Comparison of ENCODE assay signal across 33 cellular contexts in the genomic region with DNA sequence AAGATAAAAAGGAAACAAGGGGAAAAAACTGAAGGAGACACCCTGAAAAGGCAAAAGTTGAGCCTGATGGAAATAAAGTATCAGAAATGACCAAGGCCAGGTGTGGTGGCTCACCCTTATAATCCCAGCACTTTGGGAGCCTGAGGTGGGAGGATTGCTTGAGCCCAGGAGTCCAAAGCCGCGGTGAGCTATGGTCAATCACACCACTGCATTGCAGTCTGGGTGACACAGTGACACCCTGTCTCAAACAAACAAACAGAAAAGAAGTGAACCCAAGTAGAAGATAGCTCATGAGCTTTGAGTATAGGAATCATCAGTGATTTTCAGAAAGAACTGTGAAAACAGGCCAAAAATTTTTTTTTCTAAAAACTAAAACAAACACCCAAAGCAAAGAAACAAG.
"Had no signal": no experiment of that assay in that cellular context is flagged by ENCODE, and none has a peak within 500 bp of the region (broad histone marks: within the 10 kb centered on the region; RNA-seq: fewer than 3 reads in every experiment).

No MANE protein-coding gene starts in this region.

- H3K27ac ChIP-seq: adrenal gland, body of pancreas, colonic mucosa, epithelial cell of prostate had no signal

- H3K4me1 Mint-ChIP-seq: activated CD4-positive, alpha-beta T cell treated with anti-CD3 and anti-CD28 coated beads for 36 hours; activated naive CD8-positive, alpha-beta T cell treated with anti-CD3 and anti-CD28 coated beads for 36 hours; activated naive CD8-positive, alpha-beta T cell treated with anti-CD3 and anti-CD28 coated beads, Interleukin-2, amount 50 U/mL, for 24 hours had no signal

- DNase-seq: activated CD4-positive, alpha-beta memory T cell treated with anti-CD3 and anti-CD28 coated beads for 36 hours; activated CD4-positive, alpha-beta T cell treated with anti-CD3 and anti-CD28 coated beads for 36 hours; activated CD4-positive, alpha-beta T cell treated with anti-CD3 and anti-CD28 coated beads, Interleukin-2, amount 10 ng/mL, durations not matched to agents 24 days and 14 days; activated CD4-positive, CD25-positive, alpha-beta regulatory T cell; activated CD4-positive, CD25-positive, alpha-beta regulatory T cell treated with anti-CD3 and anti-CD28 coated beads, Interleukin-2, amount 50 U/mL, for 72 hours; activated CD8-positive, alpha-beta memory T cell treated with anti-CD3 and anti-CD28 coated beads, Interleukin-2, amount 10 ng/mL, durations not matched to agents 7 days and 5 days; activated CD8-positive, alpha-beta memory T cell treated with anti-CD3 and anti-CD28 coated beads, Interleukin-2, amount 50 U/mL, for 4 hours; activated CD8-positive, alpha-beta T cell treated with anti-CD3 and anti-CD28 coated beads, Interleukin-2, amount 10 ng/mL, durations not matched to agents 7 days and 5 days; activated effector memory CD4-positive, alpha-beta T cell treated with anti-CD3 and anti-CD28 coated beads, Interleukin-2, amount 50 U/mL, for 16 hours; activated naive CD4-positive, alpha-beta T cell treated with anti-CD3 and anti-CD28 coated beads for 36 hours; activated naive CD8-positive, alpha-beta T cell treated with anti-CD3 and anti-CD28 coated beads for 36 hours; activated naive CD8-positive, alpha-beta T cell treated with anti-CD3 and anti-CD28 coated beads, Interleukin-2, amount 50 U/mL, for 24 hours; activated T-cell treated with anti-CD3 and anti-CD28 coated beads, Interleukin-2, amount 50 U/mL, for 1 hour; activated T-cell treated with anti-CD3 and anti-CD28 coated beads, Interleukin-2, amount 50 U/mL, for 48 hours; adrenal gland; amygdala; aorta; body of pancreas; caudate nucleus; cerebellar nuclear complex; colonic mucosa; effector CD8-positive, alpha-beta T cell; foreskin fibroblast; head of caudate nucleus; T-helper 1 cell; T-helper 2 cell had no signal

- H3K9me3 ChIP-seq: adrenal gland, colonic mucosa had no signal

- H3K4me1 ChIP-seq: adrenal gland, body of pancreas, colonic mucosa had no signal

- H3K27ac Mint-ChIP-seq: activated CD4-positive, alpha-beta memory T cell treated with anti-CD3 and anti-CD28 coated beads for 36 hours; activated CD4-positive, alpha-beta T cell treated with anti-CD3 and anti-CD28 coated beads for 36 hours; activated CD4-positive, alpha-beta T cell treated with anti-CD3 and anti-CD28 coated beads, Interleukin-2, amount 10 ng/mL, durations not matched to agents 24 days and 14 days; activated CD8-positive, alpha-beta memory T cell treated with anti-CD3 and anti-CD28 coated beads, Interleukin-2, amount 10 ng/mL, durations not matched to agents 7 days and 5 days; activated CD8-positive, alpha-beta T cell treated with anti-CD3 and anti-CD28 coated beads, Interleukin-2, amount 10 ng/mL, durations not matched to agents 7 days and 5 days; activated naive CD4-positive, alpha-beta T cell treated with anti-CD3 and anti-CD28 coated beads for 36 hours; activated naive CD4-positive, alpha-beta T cell treated with anti-CD3 and anti-CD28 coated beads, Interleukin-2, amount 50 U/mL, for 24 hours; activated naive CD8-positive, alpha-beta T cell treated with anti-CD3 and anti-CD28 coated beads for 36 hours; activated naive CD8-positive, alpha-beta T cell treated with anti-CD3 and anti-CD28 coated beads, Interleukin-2, amount 50 U/mL, for 24 hours; activated T-helper 1 cell treated with anti-CD3 and anti-CD28 coated beads, Interleukin-12 subunit alpha, Interleukin-12 subunit beta, Interleukin-2, Interleukin-4 antibody, amounts not matched to agents 30 ng/mL and 10 ng/mL and 1 ng/mL, durations not matched to agents 14 hours and 24 hours and 36 hours; activated T-helper 2 cell treated with anti-CD3 and anti-CD28 coated beads, Interferon-gamma antibody, Interleukin-2, Interleukin-4, amounts not matched to agents 10 μg/mL and 5 μg/mL and 100 μg/mL, durations not matched to agents 14 hours and 24 hours and 36 hours had no signal

- H3K36me3 ChIP-seq: adrenal gland, colonic mucosa had no signal

- H3K4me3 Mint-ChIP-seq: activated CD4-positive, alpha-beta memory T cell treated with anti-CD3 and anti-CD28 coated beads for 36 hours; activated CD4-positive, alpha-beta T cell treated with anti-CD3 and anti-CD28 coated beads for 36 hours; activated CD4-positive, alpha-beta T cell treated with anti-CD3 and anti-CD28 coated beads, Interleukin-2, amount 10 ng/mL, durations not matched to agents 24 days and 14 days; activated CD8-positive, alpha-beta memory T cell treated with anti-CD3 and anti-CD28 coated beads, Interleukin-2, amount 10 ng/mL, durations not matched to agents 7 days and 5 days; activated CD8-positive, alpha-beta T cell treated with anti-CD3 and anti-CD28 coated beads, Interleukin-2, amount 10 ng/mL, durations not matched to agents 7 days and 5 days; activated naive CD4-positive, alpha-beta T cell treated with anti-CD3 and anti-CD28 coated beads for 36 hours; activated naive CD4-positive, alpha-beta T cell treated with anti-CD3 and anti-CD28 coated beads, Interleukin-2, amount 50 U/mL, for 24 hours; activated naive CD8-positive, alpha-beta T cell treated with anti-CD3 and anti-CD28 coated beads for 36 hours; activated naive CD8-positive, alpha-beta T cell treated with anti-CD3 and anti-CD28 coated beads, Interleukin-2, amount 50 U/mL, for 24 hours; activated T-helper 1 cell treated with anti-CD3 and anti-CD28 coated beads, Interleukin-12 subunit alpha, Interleukin-12 subunit beta, Interleukin-2, Interleukin-4 antibody, amounts not matched to agents 30 ng/mL and 10 ng/mL and 1 ng/mL, durations not matched to agents 14 hours and 24 hours and 36 hours had no signal

- H3K36me3 Mint-ChIP-seq: activated naive CD8-positive, alpha-beta T cell treated with anti-CD3 and anti-CD28 coated beads for 36 hours had no signal

- ATAC-seq: activated CD4-positive, alpha-beta T cell treated with anti-CD3 and anti-CD28 coated beads for 36 hours; activated CD8-positive, alpha-beta memory T cell treated with anti-CD3 and anti-CD28 coated beads, Interleukin-2, amount 10 ng/mL, durations not matched to agents 7 days and 5 days; activated CD8-positive, alpha-beta T cell treated with anti-CD3 and anti-CD28 coated beads, Interleukin-2, amount 10 ng/mL, durations not matched to agents 7 days and 5 days; activated naive CD8-positive, alpha-beta T cell treated with anti-CD3 and anti-CD28 coated beads, Interleukin-2, amount 50 U/mL, for 24 hours; body of pancreas had no signal

- H3K27me3 ChIP-seq: adrenal gland, body of pancreas, colonic mucosa had no signal

- FAIRE-seq: endometrium, endothelial cell of umbilical vein, frontal cortex had no signal

- H3K27me3 Mint-ChIP-seq: activated CD4-positive, alpha-beta T cell treated with anti-CD3 and anti-CD28 coated beads for 36 hours; activated naive CD4-positive, alpha-beta T cell treated with anti-CD3 and anti-CD28 coated beads, Interleukin-2, amount 50 U/mL, for 24 hours; activated naive CD8-positive, alpha-beta T cell treated with anti-CD3 and anti-CD28 coated beads for 36 hours; activated naive CD8-positive, alpha-beta T cell treated with anti-CD3 and anti-CD28 coated beads, Interleukin-2, amount 50 U/mL, for 24 hours had no signal

- H3K4me3 ChIP-seq: adrenal gland, body of pancreas, colonic mucosa had no signal
